ENCODE assay signal across 18 cellular contexts in genomic region chr2:65999103-65999502, GRCh38.
DNase-seq lines count a peak whose midpoint lies in the region; ATAC-seq and TF ChIP-seq lines count a peak whose summit lies in the region.
"Had no signal": no experiment of that assay in that cellular context is flagged by ENCODE, and none has a peak within 500 bp of the region (broad histone marks: within the 10 kb centered on the region; RNA-seq: fewer than 3 reads in every experiment).

No MANE protein-coding gene starts in this region.

- no peak for TF ChIP-seq POLR2A in body of pancreas (IDR thresholded peaks at IDR 0.05)

- H3K27ac ChIP-seq in lower lobe of right lung: no peak overlapping the region
- H3K27ac ChIP-seq in body of pancreas: no peak overlapping the region
- H3K27ac ChIP-seq: 22Rv1, A549, BLaER1, GM23248 had no signal

- H3K36me3 ChIP-seq in lower lobe of right lung: no peaks in the 10 kb centered on the region
- no peaks in the 10 kb centered on the region for H3K36me3 ChIP-seq in body of pancreas (replicated peaks in 1 of 2; ENCODE audit: insufficient read depth in 1 of 2, low read depth in 2 of 2)
- H3K36me3 ChIP-seq: BLaER1, HAP-1 had no signal

- DNase-seq in DMS 273 (lab: John Stamatoyannopoulos, UW; ENCODE audit: unreplicated experiment): peak; percentile 2
- no peak for DNase-seq in DMS 273 treated with DMSO at 0.1 percent for 48 hours (lab: John Stamatoyannopoulos, UW)
- peak; percentile 19 for DNase-seq in NCI-H146 (lab: John Stamatoyannopoulos, UW)
- DNase-seq in NCI-H146 treated with DMSO at 0.1 percent for 48 hours (lab: John Stamatoyannopoulos, UW; ENCODE audit: unreplicated experiment): no peak
- peak; percentile 96 for DNase-seq in DMS79 treated with DMSO at 0.1 percent for 48 hours (lab: John Stamatoyannopoulos, UW)
- no peak for DNase-seq in lower lobe of right lung
- DNase-seq in body of pancreas: no peak
- DNase-seq: CD4-positive, alpha-beta memory T cell; DND-41; EL had no signal

- no peaks in the 10 kb centered on the region for H3K9me3 ChIP-seq in lower lobe of right lung
- H3K9me3 ChIP-seq in body of pancreas: no peaks in the 10 kb centered on the region
- H3K9me3 ChIP-seq: A549, BLaER1, HAP-1 had no signal

- no peak for TF ChIP-seq CTCF in lower lobe of right lung (IDR thresholded peaks at IDR 0.05)
- no peak for TF ChIP-seq CTCF in body of pancreas (IDR thresholded peaks at IDR 0.05)

- H3K4me3 ChIP-seq in lower lobe of right lung (no peak overlapping the region), body of pancreas (no peak overlapping the region)
- H3K4me3 ChIP-seq: A549, BLaER1, GM12878, GM23248, HAP-1 had no signal

- 65 to 67% methylated on average over 2 of the region's 2 CpGs for WGBS in body of pancreas, 2 donors

- intact Hi-C loops in lower lobe of right lung (cut with DNase I) (no loop called here), body of pancreas (cut with DNase I) (no loop called here)

- H3K27me3 ChIP-seq in lower lobe of right lung (ENCODE audit: low read depth) (no peaks in the 10 kb centered on the region), body of pancreas (no peaks in the 10 kb centered on the region)
- H3K27me3 ChIP-seq: BLaER1 had no signal

- peak; percentile 39 to 42 for ATAC-seq in lower lobe of right lung
- no peak for ATAC-seq in esophagus mucosa
- no peak for ATAC-seq in body of pancreas
- ATAC-seq: A549, GM12878, HepG2 had no signal

- H3K4me1 ChIP-seq in lower lobe of right lung (no peaks in the 10 kb centered on the region), body of pancreas (no peaks in the 10 kb centered on the region)
- H3K4me1 ChIP-seq: A549, BLaER1, HAP-1 had no signal

Comparison
In these comparisons a context has a peak if more than half of its experiments do, and no peak if none do; other contexts are left out.
1. DNase-seq: peak in DMS 273 (single experiment), NCI-H146 (single experiment) and DMS79 treated with DMSO at 0.1 percent for 48 hours (single experiment); none in DMS 273 treated with DMSO at 0.1 percent for 48 hours (single experiment), NCI-H146 treated with DMSO at 0.1 percent for 48 hours (single experiment), lower lobe of right lung (single experiment) and body of pancreas (0 of 4).
2. ATAC-seq: peak in lower lobe of right lung (2 of 2); none in esophagus mucosa (single experiment) and body of pancreas (single experiment).